In the genomic region with DNA sequence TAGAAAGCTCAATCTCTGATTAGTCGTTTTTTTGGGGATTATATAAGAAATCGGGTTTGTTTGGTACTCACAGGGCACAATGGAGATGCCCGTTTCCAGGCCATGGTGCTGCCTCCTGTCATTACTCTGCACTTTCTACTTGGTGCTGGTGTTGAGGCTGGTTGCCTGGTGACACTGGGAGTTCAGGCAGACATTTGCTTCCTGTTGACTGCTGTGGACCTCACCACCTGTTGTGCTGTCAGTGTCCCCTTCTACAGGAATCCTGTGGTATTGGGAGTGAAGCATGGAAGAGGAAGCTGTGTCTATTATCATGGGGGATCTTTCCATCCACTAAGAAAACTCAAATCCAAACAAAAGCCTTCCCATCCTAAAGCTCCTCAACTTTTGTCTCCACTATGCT, we compare ENCODE assay signal across 26 cellular contexts.
"Had no signal": no experiment of that assay in that cellular context is flagged by ENCODE, and none has a peak within 500 bp of the region (broad histone marks: within the 10 kb centered on the region; RNA-seq: fewer than 3 reads in every experiment).

No MANE protein-coding gene starts in this region.

- DNase-seq: activated CD8-positive, alpha-beta memory T cell treated with anti-CD3 and anti-CD28 coated beads, Interleukin-2, amount 50 U/mL, for 4 hours; activated CD8-positive, alpha-beta T cell treated with anti-CD3 and anti-CD28 coated beads, Interleukin-2, amount 10 ng/mL, durations not matched to agents 7 days and 5 days; activated gamma-delta T cell; activated T-cell treated with anti-CD3 and anti-CD28 coated beads, Interleukin-2, amount 50 U/mL, for 72 hours; amniotic stem cell; cortex of kidney; effector memory CD4-positive, alpha-beta T cell; foreskin keratinocyte; glutamatergic neuron; hypothalamus; kidney; left lung; mucosa of descending colon; natural killer cell; nucleus accumbens; stimulated activated CD4-positive, alpha-beta T cell treated with anti-CD3 and anti-CD28 coated beads, Interleukin-15, amount 100 ng/mL, for 24 hours; stimulated activated CD4-positive, alpha-beta T cell treated with anti-CD3 and anti-CD28 coated beads, Interleukin-4, amount 100 ng/mL, for 24 hours; stimulated activated naive CD4-positive, alpha-beta T cell; T-helper 9 cell; tibial artery had no signal

- H3K36me3 ChIP-seq: left lung, right atrium auricular region, tibial artery had no signal

- ATAC-seq: activated CD8-positive, alpha-beta T cell treated with anti-CD3 and anti-CD28 coated beads, Interleukin-2, amount 10 ng/mL, durations not matched to agents 7 days and 5 days; activated T-cell treated with anti-CD3 and anti-CD28 coated beads, Interleukin-2, amount 50 U/mL, for 72 hours; foreskin keratinocyte; left lung; mucosa of descending colon; natural killer cell had no signal

- H3K4me1 ChIP-seq: foreskin keratinocyte had no signal

- H3K27me3 Mint-ChIP-seq: activated naive CD8-positive, alpha-beta T cell; brain; central memory CD8-positive, alpha-beta T cell had no signal

- H3K9me3 Mint-ChIP-seq: activated T-cell treated with anti-CD3 and anti-CD28 coated beads, Interleukin-2, amount 50 U/mL, for 72 hours; central memory CD8-positive, alpha-beta T cell; natural killer cell had no signal

- H3K27me3 ChIP-seq: foreskin keratinocyte, left lung, right atrium auricular region, tibial artery had no signal

- H3K27ac ChIP-seq: foreskin keratinocyte, left lung, right atrium auricular region, skin epidermis, tibial artery, VCaP had no signal

- H3K27ac Mint-ChIP-seq: activated CD8-positive, alpha-beta T cell treated with anti-CD3 and anti-CD28 coated beads, Interleukin-2, amount 10 ng/mL, durations not matched to agents 7 days and 5 days; activated naive CD8-positive, alpha-beta T cell; activated T-cell treated with anti-CD3 and anti-CD28 coated beads, Interleukin-2, amount 50 U/mL, for 72 hours; brain; natural killer cell had no signal

- H3K36me3 Mint-ChIP-seq: brain, natural killer cell had no signal

- H3K4me3 ChIP-seq: left lung, mucosa of descending colon, right atrium auricular region, skin epidermis, tibial artery had no signal

- H3K9me3 ChIP-seq: left lung, mucosa of descending colon, right atrium auricular region, tibial artery had no signal

- H3K4me3 Mint-ChIP-seq: activated CD8-positive, alpha-beta T cell treated with anti-CD3 and anti-CD28 coated beads, Interleukin-2, amount 10 ng/mL, durations not matched to agents 7 days and 5 days; activated naive CD8-positive, alpha-beta T cell; activated T-cell treated with anti-CD3 and anti-CD28 coated beads, Interleukin-2, amount 50 U/mL, for 72 hours; brain; central memory CD8-positive, alpha-beta T cell; natural killer cell had no signal
